17 cellular contexts compared by ENCODE assay signal in the genomic region with DNA sequence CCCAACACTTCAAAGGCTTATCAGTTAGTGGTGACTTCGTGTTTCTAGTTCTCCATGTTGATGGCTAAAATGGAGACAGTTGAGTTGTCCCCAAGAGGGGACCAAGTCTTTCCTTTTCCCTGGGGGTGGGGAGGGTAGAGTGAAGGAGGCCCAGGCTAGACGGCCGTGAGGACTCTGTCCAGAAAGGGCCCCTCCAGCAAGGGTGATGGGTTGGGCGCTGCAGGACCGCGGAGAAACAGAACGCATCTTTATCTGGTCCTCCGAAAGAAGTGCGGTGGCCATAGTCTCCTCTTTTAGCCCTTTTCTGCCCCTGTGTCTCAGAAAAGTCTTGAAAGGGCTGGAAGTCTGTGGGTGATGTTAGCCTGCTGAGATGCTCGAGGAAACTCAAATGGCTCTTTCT.
DNase-seq lines count a peak whose midpoint lies in the region; ATAC-seq and TF ChIP-seq lines count a peak whose summit lies in the region.
"Had no signal": no experiment of that assay in that cellular context is flagged by ENCODE, and none has a peak within 500 bp of the region (broad histone marks: within the 10 kb centered on the region; RNA-seq: fewer than 3 reads in every experiment).

No MANE protein-coding gene starts in this region.

- H3K27me3 ChIP-seq in psoas muscle (ENCODE audit: insufficient read depth in 3 of 3, low read length in 2 of 3): no peaks in the 10 kb centered on the region
- H3K27me3 ChIP-seq: BLaER1 had no signal

- H3K27ac ChIP-seq in psoas muscle: peak overlapping the region; percentile 75
- H3K27ac ChIP-seq: BLaER1, GM23248 had no signal

- intact Hi-C loops in psoas muscle (cut with DNase I): no loop called here

- peaks cover 90% of the 10 kb centered on the region for H3K4me1 Mint-ChIP-seq in brain
- H3K4me1 Mint-ChIP-seq in nephron: peaks cover 86% of the 10 kb centered on the region
- H3K4me1 Mint-ChIP-seq: CD14-positive monocyte; CD8-positive, alpha-beta memory T cell; IgD-negative memory B cell had no signal

- no peak overlapping the region for H3K4me3 ChIP-seq in psoas muscle
- H3K4me3 ChIP-seq: BLaER1, GM23248, HAP-1 had no signal

- H3K4me1 ChIP-seq in psoas muscle: peaks cover 44% of the 10 kb centered on the region

- H3K27me3 Mint-ChIP-seq in brain (no peaks in the 10 kb centered on the region), nephron (ENCODE audit: low read depth) (peaks cover 25% of the 10 kb centered on the region)

- H3K4me3 Mint-ChIP-seq in brain (peak overlapping the region in 1 of 5 experiments; percentile 11), nephron (no peak overlapping the region)
- H3K4me3 Mint-ChIP-seq: CD14-positive monocyte; CD8-positive, alpha-beta memory T cell; IgD-negative memory B cell had no signal

- WGBS in psoas muscle, 3 donors: 91 to 94% (median 91%) methylated on average over 10 of the region's 10 CpGs

- H3K36me3 Mint-ChIP-seq in brain (no peaks in the 10 kb centered on the region), nephron (ENCODE audit: low read depth) (peaks cover 8% of the 10 kb centered on the region)
- H3K36me3 Mint-ChIP-seq: CD14-positive monocyte; CD8-positive, alpha-beta memory T cell had no signal

- no peaks in the 10 kb centered on the region for H3K9me3 ChIP-seq in psoas muscle
- H3K9me3 ChIP-seq: BLaER1, Caco-2, HAP-1 had no signal

- TF ChIP-seq CTCF in brain (conservative IDR thresholded peaks at IDR 0.05) (no peak), nephron (IDR thresholded peaks at IDR 0.05; ENCODE audit: unreplicated experiment in 3 of 3) (no peak), psoas muscle (IDR thresholded peaks at IDR 0.05) (no peak)

- H3K27ac Mint-ChIP-seq in brain (peak overlapping the region in 3 of 5 experiments; percentile 91 to 95 (median 93)), nephron (peak overlapping the region in 2 of 3 experiments; percentile 15 to 21)
- H3K27ac Mint-ChIP-seq: IgD-negative memory B cell had no signal

- peaks cover 0 to 6% (median 0%) of the 10 kb centered on the region in 5 experiments for H3K9me3 Mint-ChIP-seq in brain
- no peaks in the 10 kb centered on the region for H3K9me3 Mint-ChIP-seq in nephron
- H3K9me3 Mint-ChIP-seq: CD8-positive, alpha-beta memory T cell had no signal

- DNase-seq in psoas muscle (peak in 1 of 2 donors; percentile 14), CD1c-positive myeloid dendritic cell (ENCODE audit: extremely low spot score) (no peak), COR-L47 (lab: John Stamatoyannopoulos, UW) (no peak), DMS79 (lab: John Stamatoyannopoulos, UW) (no peak), globus pallidus (ENCODE audit: low spot score) (no peak)
- DNase-seq: 8988T, Caco-2, GDM1, GM23248 had no signal

- no peak for ATAC-seq in psoas muscle
- ATAC-seq: HepG2 had no signal

- no peaks in the 10 kb centered on the region for H3K36me3 ChIP-seq in psoas muscle (ENCODE audit: insufficient read depth in 1 of 2, low read depth in 1 of 2)
- H3K36me3 ChIP-seq: BLaER1, HAP-1 had no signal
